ENCODE assay signal across 15 cellular contexts in the genomic region with DNA sequence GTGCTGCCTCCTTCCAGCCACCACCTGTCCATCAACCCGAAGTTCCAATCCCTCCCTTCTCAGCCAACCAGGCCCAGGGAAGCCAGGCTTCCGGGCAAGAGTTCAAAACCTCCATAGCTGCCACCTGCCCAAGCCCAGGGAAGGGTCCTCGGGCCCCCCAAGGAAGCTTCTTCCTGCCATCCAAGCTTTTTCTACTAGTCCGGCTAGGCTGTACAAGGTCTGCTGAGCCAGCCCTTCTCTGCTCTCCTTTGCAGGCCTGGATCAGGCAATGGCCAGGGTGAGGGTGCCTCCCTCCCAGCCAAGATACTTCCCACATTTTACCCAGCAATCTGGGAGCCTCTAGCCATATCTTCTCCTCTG.
A peak's percentile ranks its signal among the peaks of the same experiment; 100 is the strongest.
DNase-seq lines count a peak whose midpoint lies in the region; ATAC-seq and TF ChIP-seq lines count a peak whose summit lies in the region.
"Had no signal": no experiment of that assay in that cellular context is flagged by ENCODE, and none has a peak within 500 bp of the region (broad histone marks: within the 10 kb centered on the region; RNA-seq: fewer than 3 reads in every experiment).

No MANE protein-coding gene starts in this region.

- H3K27ac ChIP-seq in mesenchymal stem cell (ENCODE audit: low read length, poor library complexity, severe bottlenecking), result no peak overlapping the region
- H3K27ac ChIP-seq in parathyroid adenoma, result peak overlapping the region; percentile 36
- H3K27ac ChIP-seq: BLaER1 had no signal

- H3K4me2 ChIP-seq in mesenchymal stem cell (ENCODE audit: low read length, poor library complexity, severe bottlenecking) (no peak overlapping the region), parathyroid adenoma (ENCODE audit: low read length) (no peak overlapping the region)
- H3K4me2 ChIP-seq: BLaER1 had no signal

- ATAC-seq in sciatic nerve, result no peak
- ATAC-seq in HG02884 (IDR thresholded peaks at IDR 0.05; ENCODE audit: unreplicated experiment), result no peak
- ATAC-seq: GM12878, HepG2 had no signal

- no peaks in the 10 kb centered on the region for H3K79me2 ChIP-seq in parathyroid adenoma

- no peak for TF ChIP-seq CTCF in parathyroid adenoma (IDR thresholded peaks at IDR 0.05)

- in situ Hi-C loops in G401 (cut with HindIII; ENCODE audit: low sequenced_read_pairs), result no loop called here

- no peak overlapping the region for H3K23ac ChIP-seq in mesenchymal stem cell (ENCODE audit: low read length in 2 of 2)

- H2AFZ ChIP-seq in mesenchymal stem cell (ENCODE audit: low read depth, low read length) (no peak overlapping the region), parathyroid adenoma (no peak overlapping the region)

- H3K36me3 ChIP-seq in mesenchymal stem cell (ENCODE audit: control insufficient read depth in 1 of 2, insufficient read depth in 2 of 2, low read depth in 1 of 2, low read length in 2 of 2) (no peaks in the 10 kb centered on the region), parathyroid adenoma (ENCODE audit: control insufficient read depth, insufficient read depth, low read length) (no peaks in the 10 kb centered on the region)
- H3K36me3 ChIP-seq: BLaER1 had no signal

- H3K18ac ChIP-seq in mesenchymal stem cell (ENCODE audit: low read depth in 1 of 2, low read length in 2 of 2), result no peak overlapping the region

- H3K9me3 ChIP-seq in mesenchymal stem cell (ENCODE audit: control insufficient read depth, low read length) (peaks cover 8% of the 10 kb centered on the region), parathyroid adenoma (ENCODE audit: control insufficient read depth, low read length) (no peaks in the 10 kb centered on the region)

- H2BK120ac ChIP-seq in mesenchymal stem cell (ENCODE audit: low read depth, low read length), result no peak overlapping the region

- WGBS in mesenchymal stem cell, result 88% methylated on average over 4 of the region's 4 CpGs

- no peak overlapping the region for H2BK12ac ChIP-seq in mesenchymal stem cell (ENCODE audit: low read length in 2 of 2)

- no peak overlapping the region for H3K14ac ChIP-seq in mesenchymal stem cell (ENCODE audit: low read length in 2 of 2)

- no peak overlapping the region for H4K91ac ChIP-seq in mesenchymal stem cell (ENCODE audit: low read length)

- no peaks in the 10 kb centered on the region for H3K79me1 ChIP-seq in mesenchymal stem cell (replicated peaks; ENCODE audit: low read length, poor library complexity, severe bottlenecking)

- H2BK15ac ChIP-seq in mesenchymal stem cell (ENCODE audit: low read depth, poor library complexity, severe bottlenecking), result peak overlapping the region; percentile 52

- H3K4me3 ChIP-seq in mesenchymal stem cell (ENCODE audit: insufficient read depth in 1 of 2, low read depth in 1 of 2, low read length in 2 of 2) (no peak overlapping the region), parathyroid adenoma (ENCODE audit: low read depth, low read length) (no peak overlapping the region)
- H3K4me3 ChIP-seq: BLaER1, GM12878 had no signal

- H4K8ac ChIP-seq in mesenchymal stem cell (ENCODE audit: low read length), result no peak overlapping the region

- H3K4me1 ChIP-seq in mesenchymal stem cell (ENCODE audit: control insufficient read depth, insufficient read depth, low read depth, low read length) (peaks cover 7% of the 10 kb centered on the region), parathyroid adenoma (peaks cover 51% of the 10 kb centered on the region)
- H3K4me1 ChIP-seq: BLaER1 had no signal

- H3K27me3 ChIP-seq in mesenchymal stem cell (ENCODE audit: control insufficient read depth in 1 of 2, insufficient read depth in 1 of 2, low read length in 2 of 2) (peaks cover 0 to 84% of the 10 kb centered on the region in 2 experiments), parathyroid adenoma (ENCODE audit: control insufficient read depth, insufficient read depth, low read length) (no peaks in the 10 kb centered on the region)

- no peak overlapping the region for H2AK5ac ChIP-seq in mesenchymal stem cell (ENCODE audit: low read length, severe bottlenecking)

- H3K4ac ChIP-seq in mesenchymal stem cell (ENCODE audit: low read depth in 1 of 2, low read length in 2 of 2), result no peak overlapping the region

- DNase-seq in mesenchymal stem cell, result no peak
- DNase-seq in sciatic nerve (ENCODE audit: low spot score), result peak; percentile 38
- no peak for DNase-seq in DMS53 treated with DMSO at 0.1 percent for 48 hours (lab: John Stamatoyannopoulos, UW; ENCODE audit: unreplicated experiment)
- DNase-seq in putamen (ENCODE audit: low spot score), result no peak
- no peak for DNase-seq in G401 (ENCODE audit: low spot score)
- DNase-seq: 8988T; CD4-positive, alpha-beta memory T cell; DMS153; DMS79 treated with DMSO at 0.1 percent for 48 hours; H9 had no signal

- H2BK5ac ChIP-seq in mesenchymal stem cell (ENCODE audit: low read depth, low read length, poor library complexity, severe bottlenecking), result no peak overlapping the region

- intact Hi-C loops in sciatic nerve (cut with DNase I), result loop anchor here (10.0 kb wide), 1 partner anchor 234 kb away; no protein-coding TSS in a partner anchor

- H3K9ac ChIP-seq in mesenchymal stem cell (ENCODE audit: low read length) (no peak overlapping the region), parathyroid adenoma (no peak overlapping the region)
- H3K9ac ChIP-seq: BLaER1 had no signal
